Comparison of ENCODE assay signal across 11 cellular contexts in genomic region chr4:88014506-88014905, GRCh38. TPM values are rescaled to one million over a fixed set of nuclear protein-coding genes. Genes with fewer than 3 reads are reported as not detected.
"Had no signal": no experiment of that assay in that cellular context is flagged by ENCODE, and none has a peak within 500 bp of the region (broad histone marks: within the 10 kb centered on the region; RNA-seq: fewer than 3 reads in every experiment).

No MANE protein-coding gene starts in this region.

- DNase-seq: activated CD4-positive, alpha-beta T cell treated with anti-CD3 and anti-CD28 coated beads for 48 hours; activated CD8-positive, alpha-beta T cell treated with anti-CD3 and anti-CD28 coated beads, Interleukin-2, amount 10 ng/mL, durations not matched to agents 7 days and 5 days; activated naive CD4-positive, alpha-beta T cell treated with Interleukin-2 at 50 U/mL for 16 hours; activated naive CD8-positive, alpha-beta T cell treated with anti-CD3 and anti-CD28 coated beads, Interleukin-2, amount 50 U/mL, for 24 hours; effector CD4-positive, alpha-beta T cell; ovary; T-helper 9 cell; transverse colon had no signal

- H3K4me3 ChIP-seq: ovary, transverse colon had no signal

- H3K27ac Mint-ChIP-seq: activated CD8-positive, alpha-beta T cell treated with anti-CD3 and anti-CD28 coated beads, Interleukin-2, amount 10 ng/mL, durations not matched to agents 7 days and 5 days; activated T-helper 1 cell treated with anti-CD3 and anti-CD28 coated beads, Interleukin-12 subunit alpha, Interleukin-12 subunit beta, Interleukin-2, Interleukin-4 antibody, amounts not matched to agents 30 ng/mL and 10 ng/mL and 1 ng/mL, durations not matched to agents 14 hours and 24 hours and 36 hours had no signal

- H3K36me3 ChIP-seq: ovary, transverse colon had no signal

- H3K9me3 ChIP-seq: ovary, transverse colon had no signal

- ATAC-seq: activated CD8-positive, alpha-beta T cell treated with anti-CD3 and anti-CD28 coated beads, Interleukin-2, amount 10 ng/mL, durations not matched to agents 7 days and 5 days; activated naive CD8-positive, alpha-beta T cell treated with anti-CD3 and anti-CD28 coated beads, Interleukin-2, amount 50 U/mL, for 24 hours had no signal

- H3K27me3 ChIP-seq: ovary, transverse colon had no signal

- H3K27ac ChIP-seq: ovary had no signal

- H3K9me3 Mint-ChIP-seq: activated naive CD8-positive, alpha-beta T cell treated with anti-CD3 and anti-CD28 coated beads, Interleukin-2, amount 50 U/mL, for 24 hours; activated T-helper 1 cell treated with anti-CD3 and anti-CD28 coated beads, Interleukin-12 subunit alpha, Interleukin-12 subunit beta, Interleukin-2, Interleukin-4 antibody, amounts not matched to agents 30 ng/mL and 10 ng/mL and 1 ng/mL, durations not matched to agents 14 hours and 24 hours and 36 hours; neural crest cell had no signal

- H3K4me3 Mint-ChIP-seq: activated CD8-positive, alpha-beta T cell treated with anti-CD3 and anti-CD28 coated beads, Interleukin-2, amount 10 ng/mL, durations not matched to agents 7 days and 5 days; activated naive CD8-positive, alpha-beta T cell treated with anti-CD3 and anti-CD28 coated beads, Interleukin-2, amount 50 U/mL, for 24 hours; activated T-helper 1 cell treated with anti-CD3 and anti-CD28 coated beads, Interleukin-12 subunit alpha, Interleukin-12 subunit beta, Interleukin-2, Interleukin-4 antibody, amounts not matched to agents 30 ng/mL and 10 ng/mL and 1 ng/mL, durations not matched to agents 14 hours and 24 hours and 36 hours; neural crest cell had no signal

RNA-seq across cellular contexts. Expression of gene SPP1, which starts 39.0 kb away (rescaled TPM):
- total RNA-seq: activated CD8-positive, alpha-beta T cell treated with anti-CD3 and anti-CD28 coated beads, Interleukin-2, amount 10 ng/mL, durations not matched to agents 7 days and 5 days; endothelial cell of umbilical vein had no signal
